In genomic region chr12:118749656-118750055, GRCh38 we compare ENCODE assay signal across 7 cellular contexts.
"Had no signal": no experiment of that assay in that cellular context is flagged by ENCODE, and none has a peak within 500 bp of the region (broad histone marks: within the 10 kb centered on the region; RNA-seq: fewer than 3 reads in every experiment).

No MANE protein-coding gene starts in this region.

- H3K27ac Mint-ChIP-seq: H9, IgD-negative memory B cell had no signal

- ATAC-seq: HepG2 had no signal

- H3K4me1 Mint-ChIP-seq: IgD-negative memory B cell had no signal

- H3K27ac ChIP-seq: HL-60 had no signal

- H3K36me3 Mint-ChIP-seq: IgD-negative memory B cell had no signal

- DNase-seq: GOT3, H9, HCEC 1CT, KBM-7 had no signal

- H3K4me3 Mint-ChIP-seq: H9, IgD-negative memory B cell had no signal
